In genomic region chr11:820655-821512, GRCh38 we compare ENCODE assay signal across 9 cellular contexts. TPM values are rescaled to one million over a fixed set of nuclear protein-coding genes. Genes with fewer than 3 reads are reported as not detected.
DNase-seq lines count a peak whose midpoint lies in the region; ATAC-seq, FAIRE-seq and TF ChIP-seq lines count a peak whose summit lies in the region.
"Had no signal": no experiment of that assay in that cellular context is flagged by ENCODE, and none has a peak within 500 bp of the region (broad histone marks: within the 10 kb centered on the region; RNA-seq: fewer than 3 reads in every experiment).

No MANE protein-coding gene starts in this region.

- CTCF ChIA-PET in A549 (lab: Yijun Ruan, JAX): interaction anchor here (0.7 to 1.7 kb wide), 2 partner anchors 9 to 13 kb away, joined by 3 to 10 read pairs; no protein-coding TSS in a partner anchor

- H3K4me3 Mint-ChIP-seq in stimulated activated effector memory CD8-positive, alpha-beta T cell treated with anti-CD3 and anti-CD28 coated beads, Interleukin-12 subunit alpha, Interleukin-12 subunit beta, amount 100 ng/mL, for 72 hours: peak overlapping the region; percentile 76

- ATAC-seq in A549 (peak; percentile 42 to 54), GM21367 (IDR thresholded peaks at IDR 0.05; ENCODE audit: unreplicated experiment) (no peak), GM21737 (IDR thresholded peaks at IDR 0.05; ENCODE audit: unreplicated experiment) (no peak)
- ATAC-seq in stimulated activated effector memory CD8-positive, alpha-beta T cell treated with anti-CD3 and anti-CD28 coated beads, Interleukin-12 subunit alpha, Interleukin-12 subunit beta, amount 100 ng/mL, for 72 hours: no peak

- FAIRE-seq in A549 (lab: Jason Lieb, UNC): peak; percentile 56
- FAIRE-seq: islet of Langerhans had no signal

- H3K36me3 Mint-ChIP-seq in stimulated activated effector memory CD8-positive, alpha-beta T cell treated with anti-CD3 and anti-CD28 coated beads, Interleukin-12 subunit alpha, Interleukin-12 subunit beta, amount 100 ng/mL, for 72 hours: peaks cover 43% of the 10 kb centered on the region

- POLR2A ChIA-PET in A549 (lab: Yijun Ruan, JAX): interaction anchor here (0.6 to 3.1 kb wide), 8 partner anchors 8 to 26 kb away, joined by 3 to 52 read pairs (median 21); partner anchors contain the start of genes CD151, CRACR2B, RPLP2 and TSPAN4

- 33% methylated on average over 9 of the region's 11 CpGs for WGBS in A549 (ENCODE audit: missing lambda C conversion rate)

- H3K27ac ChIP-seq in A549: peak overlapping the region; percentile 87 to 90
- H3K27ac ChIP-seq in ascending aorta: peak overlapping the region; percentile 98 to 99

- H3K4me3 ChIP-seq in A549 (peak overlapping the region; percentile 99), ascending aorta (peak overlapping the region; percentile 80 to 91), iPS-18c (ENCODE audit: insufficient read depth, low read depth, low read length) (peak overlapping the region; percentile 89)

- TF ChIP-seq CTCF in A549 (IDR thresholded peaks at IDR 0.05) (no peak), ascending aorta (IDR thresholded peaks at IDR 0.05) (no peak)

- H3K9me3 Mint-ChIP-seq in stimulated activated effector memory CD8-positive, alpha-beta T cell treated with anti-CD3 and anti-CD28 coated beads, Interleukin-12 subunit alpha, Interleukin-12 subunit beta, amount 100 ng/mL, for 72 hours: no peaks in the 10 kb centered on the region

- H3K27ac Mint-ChIP-seq in stimulated activated effector memory CD8-positive, alpha-beta T cell treated with anti-CD3 and anti-CD28 coated beads, Interleukin-12 subunit alpha, Interleukin-12 subunit beta, amount 100 ng/mL, for 72 hours: peak overlapping the region; percentile 83

- peak overlapping the region; percentile 97 for H3K4me2 ChIP-seq in A549

- intact Hi-C loops in ascending aorta (cut with DNase I): no loop called here

- H3K27me3 ChIP-seq in ascending aorta: no peaks in the 10 kb centered on the region

- H3K4me1 ChIP-seq in A549: peaks cover 48% of the 10 kb centered on the region
- H3K4me1 ChIP-seq in ascending aorta: peaks cover 16 to 24% of the 10 kb centered on the region in 2 donors

- H3K4me1 Mint-ChIP-seq in stimulated activated effector memory CD8-positive, alpha-beta T cell treated with anti-CD3 and anti-CD28 coated beads, Interleukin-12 subunit alpha, Interleukin-12 subunit beta, amount 100 ng/mL, for 72 hours: peaks cover 17% of the 10 kb centered on the region

- no peaks in the 10 kb centered on the region for H3K9me3 ChIP-seq in A549
- no peaks in the 10 kb centered on the region for H3K9me3 ChIP-seq in ascending aorta
- no peaks in the 10 kb centered on the region for H3K9me3 ChIP-seq in iPS-18c (ENCODE audit: control insufficient read depth, insufficient read depth, low read length)

- 0 out of 2 replicates have a peak, but pooled peaks have one; percentile 31 for TF ChIP-seq POLR2A in A549 (IDR thresholded peaks at IDR 0.05; ENCODE audit: low read length)

- TF ChIP-seq EP300 in A549 (IDR thresholded peaks at IDR 0.05): no peak

- DNase-seq in A549 (ENCODE audit: low read depth in 1 of 2, low spot score in 1 of 2) (peak; percentile 79 to 85), HT1080 (ENCODE audit: low read depth) (peak; percentile 68), ascending aorta (ENCODE audit: low spot score in 2 of 2) (peak; percentile 80 to 95)
- DNase-seq in stimulated activated effector memory CD8-positive, alpha-beta T cell treated with anti-CD3 and anti-CD28 coated beads, Interleukin-12 subunit alpha, Interleukin-12 subunit beta, amount 100 ng/mL, for 72 hours (ENCODE audit: low spot score in 2 of 2): no peak
- no peak for DNase-seq in effector CD8-positive, alpha-beta T cell (lab: John Stamatoyannopoulos, UW)

- H3K36me3 ChIP-seq in ascending aorta: peaks cover 36 to 42% of the 10 kb centered on the region in 2 donors

- no peak for TF ChIP-seq RAD21 in A549 (conservative IDR thresholded peaks at IDR 0.05 in 1 of 2, IDR thresholded peaks at IDR 0.05 in 1 of 2)

TF ChIP-seq in A549, 52 proteins besides CTCF, POLR2A, EP300 and RAD21 (continues in another document):
- TF ChIP-seq, protein P1, sequence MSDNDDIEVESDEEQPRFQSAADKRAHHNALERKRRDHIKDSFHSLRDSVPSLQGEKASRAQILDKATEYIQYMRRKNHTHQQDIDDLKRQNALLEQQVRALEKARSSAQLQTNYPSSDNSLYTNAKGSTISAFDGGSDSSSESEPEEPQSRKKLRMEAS (IDR thresholded peaks at IDR 0.05): peak; percentile 42; the same call in 1 of the 2 replicates
- TF ChIP-seq, protein P2, sequence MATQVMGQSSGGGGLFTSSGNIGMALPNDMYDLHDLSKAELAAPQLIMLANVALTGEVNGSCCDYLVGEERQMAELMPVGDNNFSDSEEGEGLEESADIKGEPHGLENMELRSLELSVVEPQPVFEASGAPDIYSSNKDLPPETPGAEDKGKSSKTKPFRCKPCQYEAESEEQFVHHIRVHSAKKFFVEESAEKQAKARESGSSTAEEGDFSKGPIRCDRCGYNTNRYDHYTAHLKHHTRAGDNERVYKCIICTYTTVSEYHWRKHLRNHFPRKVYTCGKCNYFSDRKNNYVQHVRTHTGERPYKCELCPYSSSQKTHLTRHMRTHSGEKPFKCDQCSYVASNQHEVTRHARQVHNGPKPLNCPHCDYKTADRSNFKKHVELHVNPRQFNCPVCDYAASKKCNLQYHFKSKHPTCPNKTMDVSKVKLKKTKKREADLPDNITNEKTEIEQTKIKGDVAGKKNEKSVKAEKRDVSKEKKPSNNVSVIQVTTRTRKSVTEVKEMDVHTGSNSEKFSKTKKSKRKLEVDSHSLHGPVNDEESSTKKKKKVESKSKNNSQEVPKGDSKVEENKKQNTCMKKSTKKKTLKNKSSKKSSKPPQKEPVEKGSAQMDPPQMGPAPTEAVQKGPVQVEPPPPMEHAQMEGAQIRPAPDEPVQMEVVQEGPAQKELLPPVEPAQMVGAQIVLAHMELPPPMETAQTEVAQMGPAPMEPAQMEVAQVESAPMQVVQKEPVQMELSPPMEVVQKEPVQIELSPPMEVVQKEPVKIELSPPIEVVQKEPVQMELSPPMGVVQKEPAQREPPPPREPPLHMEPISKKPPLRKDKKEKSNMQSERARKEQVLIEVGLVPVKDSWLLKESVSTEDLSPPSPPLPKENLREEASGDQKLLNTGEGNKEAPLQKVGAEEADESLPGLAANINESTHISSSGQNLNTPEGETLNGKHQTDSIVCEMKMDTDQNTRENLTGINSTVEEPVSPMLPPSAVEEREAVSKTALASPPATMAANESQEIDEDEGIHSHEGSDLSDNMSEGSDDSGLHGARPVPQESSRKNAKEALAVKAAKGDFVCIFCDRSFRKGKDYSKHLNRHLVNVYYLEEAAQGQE (IDR thresholded peaks at IDR 0.05): no peak
- TF ChIP-seq KDM5A (IDR thresholded peaks at IDR 0.05): no peak

RNA-seq across cellular contexts. Expression of gene PNPLA2, which starts 2.2 kb away (rescaled TPM):
- polyA plus RNA-seq in A549 (2011; rRNA removed) (13.2 and 16.1 TPM in 2 replicates), A549 (2017; fragmentation: RNase III; extraction: RNeasy Plus Mini Kit Qiagen cat#74134 plus additional on column Dnase treatment) (25.1 to 29.2 TPM (median 25.4 TPM) in 3 replicates)
- 45.8 and 63.3 TPM in 2 replicates for polyA plus RNA-seq in A549 (2012; cell fraction: cytosol; rRNA removed)
- polyA plus RNA-seq in A549 (2012; cell fraction: nucleus; rRNA removed): 114 and 198 TPM in 2 replicates
- polyA minus RNA-seq in A549 (2011; rRNA and poly(A)+ RNA removed): 33.9 and 38.8 TPM in 2 replicates
- 18.1 and 39.0 TPM in 2 replicates for total RNA-seq in HT1080 (2014; rRNA removed; shearing (Covaris generic))
- polyA plus RNA-seq in HT1080 (2015; cell fraction: cytosol; rRNA removed): 102 and 104 TPM in 2 replicates
- 160 and 172 TPM in 2 replicates for polyA plus RNA-seq in HT1080 (2015; cell fraction: nucleus; rRNA removed)
- 214 TPM for total RNA-seq in ascending aorta

RNA-seq across cellular contexts. Expression of gene CRACR2B, which starts 6.8 kb away (rescaled TPM):
- polyA plus RNA-seq in A549 (2011; rRNA removed) (1.2 and 1.8 TPM in 2 replicates), A549 (2017; fragmentation: RNase III; extraction: RNeasy Plus Mini Kit Qiagen cat#74134 plus additional on column Dnase treatment) (3.0 to 3.3 TPM (median 3.1 TPM) in 3 replicates)
- polyA plus RNA-seq in A549 (2012; cell fraction: cytosol; rRNA removed): 2.9 and 3.3 TPM in 2 replicates
- 8.2 and 9.3 TPM in 2 replicates for polyA plus RNA-seq in A549 (2012; cell fraction: nucleus; rRNA removed)
- polyA minus RNA-seq in A549 (2011; rRNA and poly(A)+ RNA removed): 0.70 and 1.2 TPM in 2 replicates
- total RNA-seq in HT1080 (2014; rRNA removed; shearing (Covaris generic)): not detected in 2 replicates
- not detected in 2 replicates for polyA plus RNA-seq in HT1080 (2015; cell fraction: cytosol; rRNA removed)
- polyA plus RNA-seq in HT1080 (2015; cell fraction: nucleus; rRNA removed): 0.22 TPM in 1 of 2 replicates, not detected in the other
- total RNA-seq in ascending aorta: 20.5 TPM

RNA-seq across cellular contexts. Expression of gene RPLP2, which starts 11.1 kb away (rescaled TPM):
- 1,346 and 1,493 TPM in 2 replicates for polyA plus RNA-seq in A549 (2011; rRNA removed)
- 3,184 and 3,866 TPM in 2 replicates for polyA plus RNA-seq in A549 (2012; cell fraction: cytosol; rRNA removed)
- 1,421 and 2,115 TPM in 2 replicates for polyA plus RNA-seq in A549 (2012; cell fraction: nucleus; rRNA removed)
- 2,443 to 2,621 TPM (median 2,508 TPM) in 3 replicates for polyA plus RNA-seq in A549 (2017; fragmentation: RNase III; extraction: RNeasy Plus Mini Kit Qiagen cat#74134 plus additional on column Dnase treatment)
- 823 and 964 TPM in 2 replicates for polyA minus RNA-seq in A549 (2011; rRNA and poly(A)+ RNA removed)
- 1,130 and 1,145 TPM in 2 replicates for total RNA-seq in HT1080 (2014; rRNA removed; shearing (Covaris generic))
- polyA plus RNA-seq in HT1080 (2015; cell fraction: cytosol; rRNA removed): 1,002 and 1,950 TPM in 2 replicates
- polyA plus RNA-seq in HT1080 (2015; cell fraction: nucleus; rRNA removed): 353 and 446 TPM in 2 replicates
- total RNA-seq in ascending aorta: 897 TPM

RNA-seq across cellular contexts. Expression of gene CD151, which starts 11.9 kb away (rescaled TPM):
- polyA plus RNA-seq in A549 (2011; rRNA removed) (409 and 523 TPM in 2 replicates), A549 (2017; fragmentation: RNase III; extraction: RNeasy Plus Mini Kit Qiagen cat#74134 plus additional on column Dnase treatment) (649 to 701 TPM (median 695 TPM) in 3 replicates)
- 964 and 1,353 TPM in 2 replicates for polyA plus RNA-seq in A549 (2012; cell fraction: cytosol; rRNA removed)
- 1,564 and 2,065 TPM in 2 replicates for polyA plus RNA-seq in A549 (2012; cell fraction: nucleus; rRNA removed)
- polyA minus RNA-seq in A549 (2011; rRNA and poly(A)+ RNA removed): 530 and 576 TPM in 2 replicates
- total RNA-seq in HT1080 (2014; rRNA removed; shearing (Covaris generic)): 483 and 506 TPM in 2 replicates
- 753 and 774 TPM in 2 replicates for polyA plus RNA-seq in HT1080 (2015; cell fraction: cytosol; rRNA removed)
- 775 and 802 TPM in 2 replicates for polyA plus RNA-seq in HT1080 (2015; cell fraction: nucleus; rRNA removed)
- 898 TPM for total RNA-seq in ascending aorta

RNA-seq across cellular contexts. Expression of gene PIDD1, which starts 15.9 kb away (rescaled TPM):
- polyA plus RNA-seq in A549 (2011; rRNA removed) (6.3 and 6.5 TPM in 2 replicates), A549 (2017; fragmentation: RNase III; extraction: RNeasy Plus Mini Kit Qiagen cat#74134 plus additional on column Dnase treatment) (15.7 to 19.0 TPM (median 18.9 TPM) in 3 replicates)
- polyA plus RNA-seq in A549 (2012; cell fraction: cytosol; rRNA removed): 17.5 and 23.5 TPM in 2 replicates
- polyA plus RNA-seq in A549 (2012; cell fraction: nucleus; rRNA removed): 117 and 172 TPM in 2 replicates
- polyA minus RNA-seq in A549 (2011; rRNA and poly(A)+ RNA removed): 2.7 and 4.4 TPM in 2 replicates
- 7.4 and 12.3 TPM in 2 replicates for total RNA-seq in HT1080 (2014; rRNA removed; shearing (Covaris generic))
- 12.2 and 12.7 TPM in 2 replicates for polyA plus RNA-seq in HT1080 (2015; cell fraction: cytosol; rRNA removed)
- 107 and 142 TPM in 2 replicates for polyA plus RNA-seq in HT1080 (2015; cell fraction: nucleus; rRNA removed)
- total RNA-seq in ascending aorta: 7.1 TPM

Comparison
In these comparisons a context has a peak if more than half of its experiments do, and no peak if none do; other contexts are left out.
1. ATAC-seq: peak in A549 (2 of 2); none in stimulated activated effector memory CD8-positive, alpha-beta T cell treated with anti-CD3 and anti-CD28 coated beads, Interleukin-12 subunit alpha, Interleukin-12 subunit beta, amount 100 ng/mL, for 72 hours (single experiment), GM21367 (single experiment) and GM21737 (single experiment).
2. DNase-seq: peak in A549 (2 of 2), HT1080 (single experiment) and ascending aorta (2 of 2); none in stimulated activated effector memory CD8-positive, alpha-beta T cell treated with anti-CD3 and anti-CD28 coated beads, Interleukin-12 subunit alpha, Interleukin-12 subunit beta, amount 100 ng/mL, for 72 hours (0 of 2) and effector CD8-positive, alpha-beta T cell (single experiment).
3. RNA of gene CRACR2B, which starts 6.8 kb away (total RNA-seq): 20.5 TPM in ascending aorta (single experiment); not detected in HT1080; every median in the first group is over 10 times any median in the second.
4. Peak in every context shown above with its lines, with median percentiles within 50 percentile points of each other: H3K4me3 ChIP-seq.